ENCODE assay signal across 1 cellular context in genomic region chr12:122081108-122081696, GRCh38.
A peak's percentile ranks its signal among the peaks of the same experiment; 100 is the strongest.
TF ChIP-seq lines count a peak whose summit lies in the region.

No MANE protein-coding gene starts in this region.

TF ChIP-seq in K562, 482 proteins besides CTCF, POLR2A, EP300 and RAD21 (continued from another document and continues in another):
- TF ChIP-seq, protein P1, sequence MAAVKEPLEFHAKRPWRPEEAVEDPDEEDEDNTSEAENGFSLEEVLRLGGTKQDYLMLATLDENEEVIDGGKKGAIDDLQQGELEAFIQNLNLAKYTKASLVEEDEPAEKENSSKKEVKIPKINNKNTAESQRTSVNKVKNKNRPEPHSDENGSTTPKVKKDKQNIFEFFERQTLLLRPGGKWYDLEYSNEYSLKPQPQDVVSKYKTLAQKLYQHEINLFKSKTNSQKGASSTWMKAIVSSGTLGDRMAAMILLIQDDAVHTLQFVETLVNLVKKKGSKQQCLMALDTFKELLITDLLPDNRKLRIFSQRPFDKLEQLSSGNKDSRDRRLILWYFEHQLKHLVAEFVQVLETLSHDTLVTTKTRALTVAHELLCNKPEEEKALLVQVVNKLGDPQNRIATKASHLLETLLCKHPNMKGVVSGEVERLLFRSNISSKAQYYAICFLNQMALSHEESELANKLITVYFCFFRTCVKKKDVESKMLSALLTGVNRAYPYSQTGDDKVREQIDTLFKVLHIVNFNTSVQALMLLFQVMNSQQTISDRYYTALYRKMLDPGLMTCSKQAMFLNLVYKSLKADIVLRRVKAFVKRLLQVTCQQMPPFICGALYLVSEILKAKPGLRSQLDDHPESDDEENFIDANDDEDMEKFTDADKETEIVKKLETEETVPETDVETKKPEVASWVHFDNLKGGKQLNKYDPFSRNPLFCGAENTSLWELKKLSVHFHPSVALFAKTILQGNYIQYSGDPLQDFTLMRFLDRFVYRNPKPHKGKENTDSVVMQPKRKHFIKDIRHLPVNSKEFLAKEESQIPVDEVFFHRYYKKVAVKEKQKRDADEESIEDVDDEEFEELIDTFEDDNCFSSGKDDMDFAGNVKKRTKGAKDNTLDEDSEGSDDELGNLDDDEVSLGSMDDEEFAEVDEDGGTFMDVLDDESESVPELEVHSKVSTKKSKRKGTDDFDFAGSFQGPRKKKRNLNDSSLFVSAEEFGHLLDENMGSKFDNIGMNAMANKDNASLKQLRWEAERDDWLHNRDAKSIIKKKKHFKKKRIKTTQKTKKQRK (IDR thresholded peaks at IDR 0.05; ENCODE audit: borderline replicate concordance, low read depth, low read length): no peak
- TF ChIP-seq XRCC4 (IDR thresholded peaks at IDR 0.05; ENCODE audit: extremely low read depth, insufficient read depth, insufficient read length) (no peak), FOS (IDR thresholded peaks at IDR 0.05; ENCODE audit: extremely low read depth, insufficient read length) (no peak), SMARCA4 (IDR thresholded peaks at IDR 0.05) (0 out of 2 replicates have a peak, but pooled peaks have one; percentile 30), ZNF398 (CRISPR knock-in tag; IDR thresholded peaks at IDR 0.05) (no peak), SRSF1 (IDR thresholded peaks at IDR 0.05; ENCODE audit: low read depth, low read length) (no peak), NCOA2 (IDR thresholded peaks at IDR 0.05; ENCODE audit: partially characterized antibody in 2 of 2) (no peak), ZNF282 (CRISPR knock-in tag; IDR thresholded peaks at IDR 0.05) (no peak), EWSR1 (IDR thresholded peaks at IDR 0.05; ENCODE audit: borderline replicate concordance, low read depth, partially characterized antibody) (no peak), L3MBTL2 (IDR thresholded peaks at IDR 0.05) (no peak), TCFL5 (CRISPR knock-in tag; conservative IDR thresholded peaks at IDR 0.05) (no peak), HNRNPUL1 (IDR thresholded peaks at IDR 0.05; ENCODE audit: low read length) (no peak), TGIF2 (CRISPR knock-in tag; IDR thresholded peaks at IDR 0.05) (no peak), GABPA (tag; conservative IDR thresholded peaks at IDR 0.05; ENCODE audit: low read depth) (no peak), ZEB2 (IDR thresholded peaks at IDR 0.05) (no peak), SMARCB1 (IDR thresholded peaks at IDR 0.05; ENCODE audit: insufficient read length, low read depth) (no peak), MGA (IDR thresholded peaks at IDR 0.05) (no peak), RFX5 (IDR thresholded peaks at IDR 0.05; ENCODE audit: low read depth, low read length) (no peak), RBM17 (IDR thresholded peaks at IDR 0.05; ENCODE audit: borderline replicate concordance, low read depth, low read length) (no peak), TSC22D4 (tag; IDR thresholded peaks at IDR 0.05) (no peak), BCOR (IDR thresholded peaks at IDR 0.05) (peak; percentile 29; the same call in 1 of the 2 replicates), RHOXF2B (CRISPR knock-in tag; conservative IDR thresholded peaks at IDR 0.05) (no peak), CEBPB (tag; IDR thresholded peaks at IDR 0.05) (peak; percentile 89), ZNF133 (CRISPR knock-in tag; IDR thresholded peaks at IDR 0.05) (no peak), TRIM28 (IDR thresholded peaks at IDR 0.05) (no peak), PML (IDR thresholded peaks at IDR 0.05; ENCODE audit: low read length) (peak; percentile 51; the same call in 1 of the 2 replicates), GTF2A2 (tag; IDR thresholded peaks at IDR 0.05) (0 out of 2 replicates have a peak, but pooled peaks have one; percentile 14), ZNF140 (CRISPR knock-in tag; IDR thresholded peaks at IDR 0.05) (no peak), ZNF41 (CRISPR knock-in tag; conservative IDR thresholded peaks at IDR 0.05) (peak; percentile 97), ZNF695 (CRISPR knock-in tag; IDR thresholded peaks at IDR 0.05) (no peak), SAP30 (IDR thresholded peaks at IDR 0.05; ENCODE audit: borderline replicate concordance, insufficient read depth, low read depth, low read length, poor library complexity, severe bottlenecking) (peak; percentile 18), ARID1B (IDR thresholded peaks at IDR 0.05) (peak; percentile 23), SREBF1 (IDR thresholded peaks at IDR 0.05; ENCODE audit: borderline replicate concordance, low read depth, low read length) (no peak), ZNF384 (IDR thresholded peaks at IDR 0.05; ENCODE audit: low read depth, low read length) (no peak), PCBP1 (IDR thresholded peaks at IDR 0.05; ENCODE audit: low read depth, low read length, poor library complexity, severe bottlenecking) (no peak), NCOA1 (IDR thresholded peaks at IDR 0.05; ENCODE audit: low read depth) (no peak), BRF1 (IDR thresholded peaks at IDR 0.05; ENCODE audit: borderline replicate concordance, extremely low read depth, insufficient read length) (no peak), MYC (IDR thresholded peaks at IDR 0.05; ENCODE audit: low read depth, low read length) (no peak), MYC (CRISPR knock-in tag; IDR thresholded peaks at IDR 0.05; ENCODE audit: borderline replicate concordance, low read depth) (no peak), ZNF707 (CRISPR knock-in tag; conservative IDR thresholded peaks at IDR 0.05) (no peak), ZNF668 (CRISPR knock-in tag; IDR thresholded peaks at IDR 0.05) (no peak), ARHGAP35 (IDR thresholded peaks at IDR 0.05; ENCODE audit: partially characterized antibody) (no peak), TCF3 (CRISPR knock-in tag; IDR thresholded peaks at IDR 0.05) (no peak), RFX1 (IDR thresholded peaks at IDR 0.05) (no peak)
- TF ChIP-seq, protein P2, sequence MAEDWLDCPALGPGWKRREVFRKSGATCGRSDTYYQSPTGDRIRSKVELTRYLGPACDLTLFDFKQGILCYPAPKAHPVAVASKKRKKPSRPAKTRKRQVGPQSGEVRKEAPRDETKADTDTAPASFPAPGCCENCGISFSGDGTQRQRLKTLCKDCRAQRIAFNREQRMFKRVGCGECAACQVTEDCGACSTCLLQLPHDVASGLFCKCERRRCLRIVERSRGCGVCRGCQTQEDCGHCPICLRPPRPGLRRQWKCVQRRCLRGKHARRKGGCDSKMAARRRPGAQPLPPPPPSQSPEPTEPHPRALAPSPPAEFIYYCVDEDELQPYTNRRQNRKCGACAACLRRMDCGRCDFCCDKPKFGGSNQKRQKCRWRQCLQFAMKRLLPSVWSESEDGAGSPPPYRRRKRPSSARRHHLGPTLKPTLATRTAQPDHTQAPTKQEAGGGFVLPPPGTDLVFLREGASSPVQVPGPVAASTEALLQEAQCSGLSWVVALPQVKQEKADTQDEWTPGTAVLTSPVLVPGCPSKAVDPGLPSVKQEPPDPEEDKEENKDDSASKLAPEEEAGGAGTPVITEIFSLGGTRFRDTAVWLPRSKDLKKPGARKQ (CRISPR knock-in tag; IDR thresholded peaks at IDR 0.05): no peak
- TF ChIP-seq, protein P3, sequence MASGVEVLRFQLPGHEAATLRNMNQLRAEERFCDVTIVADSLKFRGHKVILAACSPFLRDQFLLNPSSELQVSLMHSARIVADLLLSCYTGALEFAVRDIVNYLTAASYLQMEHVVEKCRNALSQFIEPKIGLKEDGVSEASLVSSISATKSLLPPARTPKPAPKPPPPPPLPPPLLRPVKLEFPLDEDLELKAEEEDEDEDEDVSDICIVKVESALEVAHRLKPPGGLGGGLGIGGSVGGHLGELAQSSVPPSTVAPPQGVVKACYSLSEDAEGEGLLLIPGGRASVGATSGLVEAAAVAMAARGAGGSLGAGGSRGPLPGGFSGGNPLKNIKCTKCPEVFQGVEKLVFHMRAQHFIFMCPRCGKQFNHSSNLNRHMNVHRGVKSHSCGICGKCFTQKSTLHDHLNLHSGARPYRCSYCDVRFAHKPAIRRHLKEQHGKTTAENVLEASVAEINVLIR (CRISPR knock-in tag; IDR thresholded peaks at IDR 0.05): no peak
- TF ChIP-seq, protein P4, sequence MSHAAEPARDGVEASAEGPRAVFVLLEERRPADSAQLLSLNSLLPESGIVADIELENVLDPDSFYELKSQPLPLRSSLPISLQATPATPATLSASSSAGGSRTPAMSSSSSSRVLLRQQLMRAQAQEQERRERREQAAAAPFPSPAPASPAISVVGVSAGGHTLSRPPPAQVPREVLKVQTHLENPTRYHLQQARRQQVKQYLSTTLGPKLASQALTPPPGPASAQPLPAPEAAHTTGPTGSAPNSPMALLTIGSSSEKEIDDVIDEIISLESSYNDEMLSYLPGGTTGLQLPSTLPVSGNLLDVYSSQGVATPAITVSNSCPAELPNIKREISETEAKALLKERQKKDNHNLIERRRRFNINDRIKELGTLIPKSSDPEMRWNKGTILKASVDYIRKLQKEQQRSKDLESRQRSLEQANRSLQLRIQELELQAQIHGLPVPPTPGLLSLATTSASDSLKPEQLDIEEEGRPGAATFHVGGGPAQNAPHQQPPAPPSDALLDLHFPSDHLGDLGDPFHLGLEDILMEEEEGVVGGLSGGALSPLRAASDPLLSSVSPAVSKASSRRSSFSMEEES (CRISPR knock-in tag; IDR thresholded peaks at IDR 0.05): no peak
